In genomic region chr5:74684900-74685851, GRCh38 we compare ENCODE assay signal across 1 cellular context.
TF ChIP-seq lines count a peak whose summit lies in the region.

Gene HEXB (plus strand): TSS chr5:74685233. CDS start chr5:74685261, 28 bp downstream.

TF ChIP-seq in K562, 482 proteins besides CTCF, POLR2A, EP300 and RAD21 (continued from another document and continues in another):
- TF ChIP-seq CREB3L1 (IDR thresholded peaks at IDR 0.05; ENCODE audit: borderline replicate concordance, low read depth): 0 out of 2 replicates have a peak, but pooled peaks have one; percentile 48
- TF ChIP-seq GATAD2B (IDR thresholded peaks at IDR 0.05; ENCODE audit: borderline replicate concordance): 0 out of 2 replicates have a peak, but pooled peaks have one; percentile 15
- TF ChIP-seq SMARCC2 (IDR thresholded peaks at IDR 0.05; ENCODE audit: low read depth): no peak
- no peak; the same call in 1 of the 2 replicates for TF ChIP-seq SIN3B (IDR thresholded peaks at IDR 0.05; ENCODE audit: low read depth)
- TF ChIP-seq, protein P1, sequence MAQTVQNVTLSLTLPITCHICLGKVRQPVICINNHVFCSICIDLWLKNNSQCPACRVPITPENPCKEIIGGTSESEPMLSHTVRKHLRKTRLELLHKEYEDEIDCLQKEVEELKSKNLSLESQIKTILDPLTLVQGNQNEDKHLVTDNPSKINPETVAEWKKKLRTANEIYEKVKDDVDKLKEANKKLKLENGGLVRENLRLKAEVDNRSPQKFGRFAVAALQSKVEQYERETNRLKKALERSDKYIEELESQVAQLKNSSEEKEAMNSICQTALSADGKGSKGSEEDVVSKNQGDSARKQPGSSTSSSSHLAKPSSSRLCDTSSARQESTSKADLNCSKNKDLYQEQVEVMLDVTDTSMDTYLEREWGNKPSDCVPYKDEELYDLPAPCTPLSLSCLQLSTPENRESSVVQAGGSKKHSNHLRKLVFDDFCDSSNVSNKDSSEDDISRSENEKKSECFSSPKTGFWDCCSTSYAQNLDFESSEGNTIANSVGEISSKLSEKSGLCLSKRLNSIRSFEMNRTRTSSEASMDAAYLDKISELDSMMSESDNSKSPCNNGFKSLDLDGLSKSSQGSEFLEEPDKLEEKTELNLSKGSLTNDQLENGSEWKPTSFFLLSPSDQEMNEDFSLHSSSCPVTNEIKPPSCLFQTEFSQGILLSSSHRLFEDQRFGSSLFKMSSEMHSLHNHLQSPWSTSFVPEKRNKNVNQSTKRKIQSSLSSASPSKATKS (CRISPR knock-in tag; IDR thresholded peaks at IDR 0.05): no peak
- TF ChIP-seq, protein P2, sequence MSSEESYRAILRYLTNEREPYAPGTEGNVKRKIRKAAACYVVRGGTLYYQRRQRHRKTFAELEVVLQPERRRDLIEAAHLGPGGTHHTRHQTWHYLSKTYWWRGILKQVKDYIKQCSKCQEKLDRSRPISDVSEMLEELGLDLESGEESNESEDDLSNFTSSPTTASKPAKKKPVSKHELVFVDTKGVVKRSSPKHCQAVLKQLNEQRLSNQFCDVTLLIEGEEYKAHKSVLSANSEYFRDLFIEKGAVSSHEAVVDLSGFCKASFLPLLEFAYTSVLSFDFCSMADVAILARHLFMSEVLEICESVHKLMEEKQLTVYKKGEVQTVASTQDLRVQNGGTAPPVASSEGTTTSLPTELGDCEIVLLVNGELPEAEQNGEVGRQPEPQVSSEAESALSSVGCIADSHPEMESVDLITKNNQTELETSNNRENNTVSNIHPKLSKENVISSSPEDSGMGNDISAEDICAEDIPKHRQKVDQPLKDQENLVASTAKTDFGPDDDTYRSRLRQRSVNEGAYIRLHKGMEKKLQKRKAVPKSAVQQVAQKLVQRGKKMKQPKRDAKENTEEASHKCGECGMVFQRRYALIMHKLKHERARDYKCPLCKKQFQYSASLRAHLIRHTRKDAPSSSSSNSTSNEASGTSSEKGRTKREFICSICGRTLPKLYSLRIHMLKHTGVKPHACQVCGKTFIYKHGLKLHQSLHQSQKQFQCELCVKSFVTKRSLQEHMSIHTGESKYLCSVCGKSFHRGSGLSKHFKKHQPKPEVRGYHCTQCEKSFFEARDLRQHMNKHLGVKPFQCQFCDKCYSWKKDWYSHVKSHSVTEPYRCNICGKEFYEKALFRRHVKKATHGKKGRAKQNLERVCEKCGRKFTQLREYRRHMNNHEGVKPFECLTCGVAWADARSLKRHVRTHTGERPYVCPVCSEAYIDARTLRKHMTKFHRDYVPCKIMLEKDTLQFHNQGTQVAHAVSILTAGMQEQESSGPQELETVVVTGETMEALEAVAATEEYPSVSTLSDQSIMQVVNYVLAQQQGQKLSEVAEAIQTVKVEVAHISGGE (CRISPR knock-in tag; IDR thresholded peaks at IDR 0.05): peak in 1 of 3 experiments; percentile 83; a peak in 2 of 6 replicates
- TF ChIP-seq YY1 (IDR thresholded peaks at IDR 0.05; ENCODE audit: borderline replicate concordance in 1 of 3, control insufficient read depth in 1 of 3, extremely low read depth in 1 of 3, insufficient read depth in 3 of 3, insufficient read length in 1 of 3, insufficient replicate concordance in 2 of 3, low read depth in 1 of 3, low read length in 2 of 3): peak in 2 of 3 experiments; percentile 78 to 82
- TF ChIP-seq ZBTB17 (CRISPR knock-in tag; IDR thresholded peaks at IDR 0.05): no peak; the same call in 1 of the 2 replicates
- TF ChIP-seq, protein P3, sequence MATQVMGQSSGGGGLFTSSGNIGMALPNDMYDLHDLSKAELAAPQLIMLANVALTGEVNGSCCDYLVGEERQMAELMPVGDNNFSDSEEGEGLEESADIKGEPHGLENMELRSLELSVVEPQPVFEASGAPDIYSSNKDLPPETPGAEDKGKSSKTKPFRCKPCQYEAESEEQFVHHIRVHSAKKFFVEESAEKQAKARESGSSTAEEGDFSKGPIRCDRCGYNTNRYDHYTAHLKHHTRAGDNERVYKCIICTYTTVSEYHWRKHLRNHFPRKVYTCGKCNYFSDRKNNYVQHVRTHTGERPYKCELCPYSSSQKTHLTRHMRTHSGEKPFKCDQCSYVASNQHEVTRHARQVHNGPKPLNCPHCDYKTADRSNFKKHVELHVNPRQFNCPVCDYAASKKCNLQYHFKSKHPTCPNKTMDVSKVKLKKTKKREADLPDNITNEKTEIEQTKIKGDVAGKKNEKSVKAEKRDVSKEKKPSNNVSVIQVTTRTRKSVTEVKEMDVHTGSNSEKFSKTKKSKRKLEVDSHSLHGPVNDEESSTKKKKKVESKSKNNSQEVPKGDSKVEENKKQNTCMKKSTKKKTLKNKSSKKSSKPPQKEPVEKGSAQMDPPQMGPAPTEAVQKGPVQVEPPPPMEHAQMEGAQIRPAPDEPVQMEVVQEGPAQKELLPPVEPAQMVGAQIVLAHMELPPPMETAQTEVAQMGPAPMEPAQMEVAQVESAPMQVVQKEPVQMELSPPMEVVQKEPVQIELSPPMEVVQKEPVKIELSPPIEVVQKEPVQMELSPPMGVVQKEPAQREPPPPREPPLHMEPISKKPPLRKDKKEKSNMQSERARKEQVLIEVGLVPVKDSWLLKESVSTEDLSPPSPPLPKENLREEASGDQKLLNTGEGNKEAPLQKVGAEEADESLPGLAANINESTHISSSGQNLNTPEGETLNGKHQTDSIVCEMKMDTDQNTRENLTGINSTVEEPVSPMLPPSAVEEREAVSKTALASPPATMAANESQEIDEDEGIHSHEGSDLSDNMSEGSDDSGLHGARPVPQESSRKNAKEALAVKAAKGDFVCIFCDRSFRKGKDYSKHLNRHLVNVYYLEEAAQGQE (CRISPR knock-in tag; IDR thresholded peaks at IDR 0.05; ENCODE audit: low read depth): 0 out of 2 replicates have a peak, but pooled peaks have one; percentile 34
- TF ChIP-seq ZNF316 (IDR thresholded peaks at IDR 0.05): no peak
- TF ChIP-seq ZBTB26 (CRISPR knock-in tag; IDR thresholded peaks at IDR 0.05): no peak
- no peak for TF ChIP-seq CBFA2T3 (IDR thresholded peaks at IDR 0.05)
- no peak for TF ChIP-seq CBX2 (IDR thresholded peaks at IDR 0.05; ENCODE audit: insufficient read depth, low read length, poor library complexity, severe bottlenecking)
- no peak for TF ChIP-seq RBM25 (IDR thresholded peaks at IDR 0.05; ENCODE audit: low read depth, low read length, severe bottlenecking)
- peak; percentile 97 for TF ChIP-seq JUND (IDR thresholded peaks at IDR 0.05; ENCODE audit: borderline replicate concordance, low read depth, low read length)
- TF ChIP-seq JUND (tag; IDR thresholded peaks at IDR 0.05; ENCODE audit: borderline replicate concordance, low read depth, low read length): peak; percentile 92; the same call in 1 of the 3 replicates
- no peak for TF ChIP-seq WHSC1 (IDR thresholded peaks at IDR 0.05; ENCODE audit: low read length)
- TF ChIP-seq HCFC1 (IDR thresholded peaks at IDR 0.05; ENCODE audit: low read depth, low read length): no peak
- TF ChIP-seq SOX6 (IDR thresholded peaks at IDR 0.05): 0 out of 2 replicates have a peak, but pooled peaks have one; percentile 50
- TF ChIP-seq ZNF551 (CRISPR knock-in tag; IDR thresholded peaks at IDR 0.05): no peak
- TF ChIP-seq AFF1 (IDR thresholded peaks at IDR 0.05; ENCODE audit: low read depth in 1 of 2, partially characterized antibody in 2 of 2): no peak
- TF ChIP-seq RFX1 (IDR thresholded peaks at IDR 0.05): no peak
- TF ChIP-seq HMGN3 (IDR thresholded peaks at IDR 0.05; ENCODE audit: borderline replicate concordance, extremely low read depth, insufficient read length, low read depth, low read length): no peak
- no peak for TF ChIP-seq ZNF589 (CRISPR knock-in tag; IDR thresholded peaks at IDR 0.05; ENCODE audit: low read depth)
- 0 out of 2 replicates have a peak, but pooled peaks have one; percentile 33 for TF ChIP-seq DPF2 (IDR thresholded peaks at IDR 0.05)
- TF ChIP-seq ELK3 (CRISPR knock-in tag; IDR thresholded peaks at IDR 0.05): no peak
- TF ChIP-seq RUNX1 (IDR thresholded peaks at IDR 0.05; ENCODE audit: low read depth): no peak
- no peak for TF ChIP-seq ZNF121 (CRISPR knock-in tag; conservative IDR thresholded peaks at IDR 0.05)
- TF ChIP-seq KDM2B (CRISPR knock-in tag; IDR thresholded peaks at IDR 0.05): no peak
- TF ChIP-seq, protein P4, sequence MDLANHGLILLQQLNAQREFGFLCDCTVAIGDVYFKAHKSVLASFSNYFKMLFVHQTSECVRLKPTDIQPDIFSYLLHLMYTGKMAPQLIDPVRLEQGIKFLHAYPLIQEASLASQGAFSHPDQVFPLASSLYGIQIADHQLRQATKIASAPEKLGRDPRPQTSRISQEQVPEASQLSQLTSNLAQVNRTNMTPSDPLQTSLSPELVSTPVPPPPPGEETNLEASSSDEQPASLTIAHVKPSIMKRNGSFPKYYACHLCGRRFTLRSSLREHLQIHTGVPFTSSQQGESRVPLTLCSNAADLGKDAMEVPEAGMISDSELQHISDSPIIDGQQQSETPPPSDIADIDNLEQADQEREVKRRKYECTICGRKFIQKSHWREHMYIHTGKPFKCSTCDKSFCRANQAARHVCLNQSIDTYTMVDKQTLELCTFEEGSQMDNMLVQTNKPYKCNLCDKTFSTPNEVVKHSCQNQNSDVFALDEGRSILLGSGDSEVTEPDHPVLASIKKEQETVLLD (IDR thresholded peaks at IDR 0.05): no peak
- TF ChIP-seq CBX1 (IDR thresholded peaks at IDR 0.05; ENCODE audit: low read depth): no peak
- TF ChIP-seq ZBTB7A (IDR thresholded peaks at IDR 0.05; ENCODE audit: borderline replicate concordance, control insufficient read depth, low read depth, low read length): peak; percentile 43; the same call in 1 of the 2 replicates
- no peak for TF ChIP-seq XRCC5 (IDR thresholded peaks at IDR 0.05; ENCODE audit: low read depth, low read length)
- peak; percentile 96 for TF ChIP-seq ZFX (CRISPR knock-in tag; IDR thresholded peaks at IDR 0.05)
- peak; percentile 69 for TF ChIP-seq POLR2AphosphoS5 (IDR thresholded peaks at IDR 0.05; ENCODE audit: control insufficient read depth, insufficient read depth, low read depth, low read length)
- TF ChIP-seq, protein P5, sequence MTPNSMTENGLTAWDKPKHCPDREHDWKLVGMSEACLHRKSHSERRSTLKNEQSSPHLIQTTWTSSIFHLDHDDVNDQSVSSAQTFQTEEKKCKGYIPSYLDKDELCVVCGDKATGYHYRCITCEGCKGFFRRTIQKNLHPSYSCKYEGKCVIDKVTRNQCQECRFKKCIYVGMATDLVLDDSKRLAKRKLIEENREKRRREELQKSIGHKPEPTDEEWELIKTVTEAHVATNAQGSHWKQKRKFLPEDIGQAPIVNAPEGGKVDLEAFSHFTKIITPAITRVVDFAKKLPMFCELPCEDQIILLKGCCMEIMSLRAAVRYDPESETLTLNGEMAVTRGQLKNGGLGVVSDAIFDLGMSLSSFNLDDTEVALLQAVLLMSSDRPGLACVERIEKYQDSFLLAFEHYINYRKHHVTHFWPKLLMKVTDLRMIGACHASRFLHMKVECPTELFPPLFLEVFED (CRISPR knock-in tag; conservative IDR thresholded peaks at IDR 0.05): no peak
